ENCODE assay signal across 7 cellular contexts in genomic region chr1:34781071-34781843, GRCh38. TPM values are rescaled to one million over a fixed set of nuclear protein-coding genes. Genes with fewer than 3 reads are reported as not detected.
DNase-seq lines count a peak whose midpoint lies in the region; ATAC-seq and TF ChIP-seq lines count a peak whose summit lies in the region.

Gene GJB3 (plus strand): TSS chr1:34781214. CDS start chr1:34784763, 3,549 bp downstream.

- H3K27ac ChIP-seq in H9 (ENCODE audit: insufficient read length, low read depth, low read length) = no peak within 1 kb of the TSS
- no peak within 1 kb of the TSS for H3K27ac ChIP-seq in WERI-Rb-1
- H3K27ac ChIP-seq in iPS-18a (ENCODE audit: low read length) = no peak within 1 kb of the TSS
- peak within 1 kb of the TSS; percentile 42 for H3K27ac ChIP-seq in smooth muscle cell (ENCODE audit: low read depth)

- H3K4me3 ChIP-seq in WERI-Rb-1 (ENCODE audit: low read depth, low read length) = peak within 1 kb of the TSS; percentile 15
- peak within 1 kb of the TSS; percentile 77 for H3K4me3 ChIP-seq in iPS-18a (ENCODE audit: low read length)
- peak within 1 kb of the TSS; percentile 40 for H3K4me3 ChIP-seq in smooth muscle cell

- H2BK5ac ChIP-seq in H9 (ENCODE audit: insufficient read length, low read length) = no peak within 1 kb of the TSS

- TF ChIP-seq CTCF in H9 (conservative IDR thresholded peaks at IDR 0.05) (no peak), WERI-Rb-1 (IDR thresholded peaks at IDR 0.05; ENCODE audit: low read depth, low read length) (no peak), smooth muscle cell (IDR thresholded peaks at IDR 0.05; ENCODE audit: borderline replicate concordance, insufficient read depth, poor library complexity, severe bottlenecking) (no peak)

- peaks cover 4% of the 10 kb centered on the region; the same call in 1 of the 2 replicates for H3K27me3 ChIP-seq in H9 (ENCODE audit: insufficient read depth, low read length)
- H3K27me3 ChIP-seq in WERI-Rb-1 (ENCODE audit: insufficient read depth, low read depth, severe bottlenecking) = peaks cover 72% of the 10 kb centered on the region
- H3K27me3 ChIP-seq in iPS-18a (ENCODE audit: control insufficient read depth, insufficient read depth, low read length) = peaks cover 53% of the 10 kb centered on the region
- peaks cover 54% of the 10 kb centered on the region for H3K27me3 ChIP-seq in smooth muscle cell (ENCODE audit: low read depth)

- peak within 1 kb of the TSS; percentile 62 to 77 for H3K4me3 Mint-ChIP-seq in H9

- H3K9ac ChIP-seq in H9 (ENCODE audit: extremely low read depth, insufficient read length, low read length) (peak within 1 kb of the TSS; percentile 39), iPS-18a (ENCODE audit: low read length) (peak within 1 kb of the TSS; percentile 45), smooth muscle cell (ENCODE audit: low read depth) (no peak within 1 kb of the TSS)

- no peak within 1 kb of the TSS for H2BK20ac ChIP-seq in H9 (ENCODE audit: low read depth, low read length, poor library complexity, severe bottlenecking)

- H2BK12ac ChIP-seq in H9 (ENCODE audit: insufficient read length, low read depth, low read length) = no peak within 1 kb of the TSS

- H3K4me1 ChIP-seq in H9 (ENCODE audit: insufficient read depth, low read length) = no peaks in the 10 kb centered on the region
- H3K4me1 ChIP-seq in iPS-18a (ENCODE audit: control insufficient read depth, low read depth, low read length) = peaks cover 6% of the 10 kb centered on the region
- H3K4me1 ChIP-seq in smooth muscle cell (ENCODE audit: low read depth) = peaks cover 9% of the 10 kb centered on the region

- no peaks in the 10 kb centered on the region for H3F3A ChIP-seq in smooth muscle cell (ENCODE audit: low read depth)

- no peak within 1 kb of the TSS for H3T11ph ChIP-seq in H9 (ENCODE audit: low read length)

- no peak within 1 kb of the TSS for H3K23ac ChIP-seq in H9 (ENCODE audit: insufficient read length, low read depth, low read length)

- WGBS in H9 (ENCODE audit: extremely low coverage, insufficient read length, low lambda C conversion rate) = no CpG with 5 or more reads among the region's 62 CpGs
- WGBS in smooth muscle cell (ENCODE audit: low lambda C conversion rate) = under 1% methylated on average over 56 of the region's 62 CpGs

- H4K91ac ChIP-seq in H9 (ENCODE audit: insufficient read length, low read depth, low read length) = no peak within 1 kb of the TSS

- H3K4ac ChIP-seq in H9 (ENCODE audit: low read depth, low read length) = no peak within 1 kb of the TSS

- H4K8ac ChIP-seq in H9 (replicated peaks; ENCODE audit: insufficient read length, low read depth, low read length) = no peak within 1 kb of the TSS

- peak within 1 kb of the TSS; percentile 50 for H3K4me2 ChIP-seq in H9 (ENCODE audit: insufficient read depth, insufficient read length, low read length)
- H3K4me2 ChIP-seq in smooth muscle cell = peak within 1 kb of the TSS; percentile 87

- no peaks in the 10 kb centered on the region for H3K79me1 ChIP-seq in H9 (ENCODE audit: insufficient read depth, low read depth, low read length, poor library complexity, severe bottlenecking)

- H3K79me2 ChIP-seq in H9 (ENCODE audit: insufficient read depth, low read length) (no peaks in the 10 kb centered on the region), smooth muscle cell (ENCODE audit: low read depth) (no peaks in the 10 kb centered on the region)

- H3K14ac ChIP-seq in H9 (ENCODE audit: insufficient read depth, low read length) = no peak within 1 kb of the TSS; the same call in none of the 2 replicates

- H2BK120ac ChIP-seq in H9 (ENCODE audit: low read depth, low read length, poor library complexity, severe bottlenecking) = no peak within 1 kb of the TSS

- peak; percentile 71 for DNase-seq in H9
- DNase-seq in WERI-Rb-1 = no peak
- DNase-seq in smooth muscle cell (lab: John Stamatoyannopoulos, UW; ENCODE audit: unreplicated experiment) = no peak
- no peak for DNase-seq in stimulated activated naive CD4-positive, alpha-beta T cell treated with Interleukin-2 at 50 U/mL for 16 hours (lab: John Stamatoyannopoulos, UW)

- H3K27me3 Mint-ChIP-seq in H9 (ENCODE audit: low read depth) = peaks cover 44% of the 10 kb centered on the region

- H2AFZ ChIP-seq in H9 (ENCODE audit: low read length) (no peak within 1 kb of the TSS), smooth muscle cell (ENCODE audit: low read depth) (no peak within 1 kb of the TSS)

- no peak within 1 kb of the TSS for H2BK15ac ChIP-seq in H9 (ENCODE audit: low read depth, low read length)

- H3K36me3 Mint-ChIP-seq in H9 (ENCODE audit: insufficient read depth in 1 of 3, low read depth in 3 of 3) = no peaks in the 10 kb centered on the region

- no peak within 1 kb of the TSS for H4K5ac ChIP-seq in H9 (ENCODE audit: insufficient read length, low read depth, low read length)

- peaks cover 13% of the 10 kb centered on the region for H3K23me2 ChIP-seq in H9 (ENCODE audit: insufficient read length, low read depth, low read length, poor library complexity, severe bottlenecking)

- H3K18ac ChIP-seq in H9 (ENCODE audit: insufficient read length, low read depth, low read length) = no peak within 1 kb of the TSS

- H3K4me1 Mint-ChIP-seq in H9 = peaks cover 7 to 9% of the 10 kb centered on the region in 2 experiments

- H3K9me3 Mint-ChIP-seq in H9 = no peaks in the 10 kb centered on the region

- peak within 1 kb of the TSS in 1 of 3 experiments; percentile 22; a peak in 1 of 7 replicates for H3K27ac Mint-ChIP-seq in H9

- no peak within 1 kb of the TSS for H3K56ac ChIP-seq in H9 (ENCODE audit: insufficient read length, low read depth, low read length)

- no peaks in the 10 kb centered on the region for H3K36me3 ChIP-seq in WERI-Rb-1
- H3K36me3 ChIP-seq in iPS-18a (ENCODE audit: control insufficient read depth, low read depth, low read length) = no peaks in the 10 kb centered on the region
- no peaks in the 10 kb centered on the region for H3K36me3 ChIP-seq in smooth muscle cell (ENCODE audit: low read depth)

- H2AK5ac ChIP-seq in H9 (ENCODE audit: insufficient read length, low read length) = no peak within 1 kb of the TSS

- ATAC-seq in GM21825 (IDR thresholded peaks at IDR 0.05; ENCODE audit: unreplicated experiment) = no peak
- no peak for ATAC-seq in HG02763 (IDR thresholded peaks at IDR 0.05; ENCODE audit: unreplicated experiment)

- H4K20me1 ChIP-seq in H9 (ENCODE audit: control insufficient read depth, insufficient read depth, insufficient read length) (no peaks in the 10 kb centered on the region), smooth muscle cell (ENCODE audit: low read depth) (no peaks in the 10 kb centered on the region)

- H3K9me3 ChIP-seq in H9 (ENCODE audit: control insufficient read depth, low read depth, low read length) = no peaks in the 10 kb centered on the region
- H3K9me3 ChIP-seq in WERI-Rb-1 (ENCODE audit: severe bottlenecking) = no peaks in the 10 kb centered on the region
- no peaks in the 10 kb centered on the region for H3K9me3 ChIP-seq in iPS-18a (ENCODE audit: control insufficient read depth, low read depth, low read length)
- no peaks in the 10 kb centered on the region for H3K9me3 ChIP-seq in smooth muscle cell (replicated peaks; ENCODE audit: low read depth)

RNA-seq across cellular contexts. Expression of gene GJB3, which starts in this region (rescaled TPM):
- 0.96 and 1.1 TPM in 2 replicates for total RNA-seq in H9 (2021)
- 5.6 and 10.0 TPM in 2 replicates for total RNA-seq in smooth muscle cell
- 2.9 and 13.1 TPM in 2 replicates for polyA plus RNA-seq in smooth muscle cell

Comparison
In these comparisons a context has a peak if more than half of its experiments do, and no peak if none do; other contexts are left out.
1. H3K4me3 ChIP-seq: peak in every context shown above with its lines; median percentile 77 in iPS-18a; 40 in smooth muscle cell; 15 in WERI-Rb-1.